7 cellular contexts compared by ENCODE assay signal in genomic region chr17:82775033-82775823, GRCh38. TPM values are rescaled to one million over a fixed set of nuclear protein-coding genes. Genes with fewer than 3 reads are reported as not detected.
DNase-seq lines count a peak whose midpoint lies in the region; ATAC-seq and TF ChIP-seq lines count a peak whose summit lies in the region.

No MANE protein-coding gene starts in this region.

- no peak overlapping the region for H3K27ac ChIP-seq in ovary

- no peak for TF ChIP-seq EP300 in ovary (IDR thresholded peaks at IDR 0.05)

- no peaks in the 10 kb centered on the region for H3K9me3 Mint-ChIP-seq in activated T-helper 1 cell treated with anti-CD3 and anti-CD28 coated beads, Interleukin-12 subunit alpha, Interleukin-12 subunit beta, Interleukin-2, Interleukin-4 antibody, amounts not matched to agents 30 ng/mL and 10 ng/mL and 1 ng/mL, durations not matched to agents 14 hours and 24 hours and 36 hours

- no peak overlapping the region for H3K27ac Mint-ChIP-seq in activated T-helper 1 cell treated with anti-CD3 and anti-CD28 coated beads, Interleukin-12 subunit alpha, Interleukin-12 subunit beta, Interleukin-2, Interleukin-4 antibody, amounts not matched to agents 30 ng/mL and 10 ng/mL and 1 ng/mL, durations not matched to agents 14 hours and 24 hours and 36 hours

- peaks cover 10% of the 10 kb centered on the region for H3K4me1 Mint-ChIP-seq in activated T-helper 1 cell treated with anti-CD3 and anti-CD28 coated beads, Interleukin-12 subunit alpha, Interleukin-12 subunit beta, Interleukin-2, Interleukin-4 antibody, amounts not matched to agents 30 ng/mL and 10 ng/mL and 1 ng/mL, durations not matched to agents 14 hours and 24 hours and 36 hours (ENCODE audit: low read depth)

- DNase-seq in GM12865 (ENCODE audit: low read depth), result no peak
- peak; percentile 75 for DNase-seq in NCI-H2196 (lab: John Stamatoyannopoulos, UW; ENCODE audit: unreplicated experiment)
- DNase-seq in activated T-helper 1 cell treated with anti-CD3 and anti-CD28 coated beads, Interleukin-12 subunit alpha, Interleukin-12 subunit beta, Interleukin-2, Interleukin-4 antibody, amounts not matched to agents 30 ng/mL and 10 ng/mL and 1 ng/mL, durations not matched to agents 14 hours and 24 hours and 36 hours (ENCODE audit: low spot score), result peak; percentile 17
- peak; percentile 57 for DNase-seq in glomerular visceral epithelial cell (ENCODE audit: extremely low spot score)
- DNase-seq in ovary, result peak; percentile 69 to 85 (median 79)
- DNase-seq in foreskin melanocyte, result no peak

- no peaks in the 10 kb centered on the region for H3K27me3 Mint-ChIP-seq in activated T-helper 1 cell treated with anti-CD3 and anti-CD28 coated beads, Interleukin-12 subunit alpha, Interleukin-12 subunit beta, Interleukin-2, Interleukin-4 antibody, amounts not matched to agents 30 ng/mL and 10 ng/mL and 1 ng/mL, durations not matched to agents 14 hours and 24 hours and 36 hours (ENCODE audit: insufficient read depth)

- H3K27me3 ChIP-seq in ovary, result no peaks in the 10 kb centered on the region

- no peak for TF ChIP-seq POLR2A in ovary (IDR thresholded peaks at IDR 0.05)

- intact Hi-C loops in activated T-helper 1 cell treated with anti-CD3 and anti-CD28 coated beads, Interleukin-12 subunit alpha, Interleukin-12 subunit beta, Interleukin-2, Interleukin-4 antibody, amounts not matched to agents 30 ng/mL and 10 ng/mL and 1 ng/mL, durations not matched to agents 14 hours and 24 hours and 36 hours (cut with micrococcal nuclease), result no loop called here
- intact Hi-C loops in ovary (cut with DNase I), result loop anchor here in 2 of 4 donors (2.0 to 10.0 kb wide), 2 partner anchors 420 to 424 kb away; partner anchors contain the start of gene TEX19 (in 1 of the 2)

- WGBS in ovary, 3 donors, result 35 to 38% (median 36%) methylated on average over 30 to 32 of the region's 32 CpGs

- H3K9me3 ChIP-seq in ovary, result no peaks in the 10 kb centered on the region

- H3K4me3 ChIP-seq in GM12865 (ENCODE audit: low read depth, low read length) (no peak overlapping the region), ovary (no peak overlapping the region)

- no peak for ATAC-seq in GM21786 (IDR thresholded peaks at IDR 0.05; ENCODE audit: unreplicated experiment)

- no peak overlapping the region for H3K4me3 Mint-ChIP-seq in activated T-helper 1 cell treated with anti-CD3 and anti-CD28 coated beads, Interleukin-12 subunit alpha, Interleukin-12 subunit beta, Interleukin-2, Interleukin-4 antibody, amounts not matched to agents 30 ng/mL and 10 ng/mL and 1 ng/mL, durations not matched to agents 14 hours and 24 hours and 36 hours

- H3K36me3 ChIP-seq in ovary, result no peaks in the 10 kb centered on the region

- H3K4me1 ChIP-seq in ovary (ENCODE audit: insufficient read depth), result no peaks in the 10 kb centered on the region

- TF ChIP-seq CTCF in GM12865 (IDR thresholded peaks at IDR 0.05; ENCODE audit: insufficient read depth, low read depth, low read length, missing control alignments) (peak; percentile 48), ovary (IDR thresholded peaks at IDR 0.05) (peak; percentile 77 to 94 (median 81))

- peaks cover 13% of the 10 kb centered on the region for H3K36me3 Mint-ChIP-seq in activated T-helper 1 cell treated with anti-CD3 and anti-CD28 coated beads, Interleukin-12 subunit alpha, Interleukin-12 subunit beta, Interleukin-2, Interleukin-4 antibody, amounts not matched to agents 30 ng/mL and 10 ng/mL and 1 ng/mL, durations not matched to agents 14 hours and 24 hours and 36 hours (ENCODE audit: low read depth)

RNA-seq across cellular contexts. Expression of gene TBCD, which starts 23.4 kb away (rescaled TPM):
- 106 and 111 TPM in 2 replicates for total RNA-seq in activated T-helper 1 cell treated with anti-CD3 and anti-CD28 coated beads, Interleukin-12 subunit alpha, Interleukin-12 subunit beta, Interleukin-2, Interleukin-4 antibody, amounts not matched to agents 30 ng/mL and 10 ng/mL and 1 ng/mL, durations not matched to agents 14 hours and 24 hours and 36 hours
- 10 to 100 TPM; 44.4 to 88.3 (median 71.4) TPM for total RNA-seq in ovary
- 10 to 100 TPM; 29.2 to 55.9 TPM for polyA plus RNA-seq in ovary

RNA-seq across cellular contexts. Expression of gene FN3K, which starts 39.8 kb away (rescaled TPM):
- 1.9 and 2.7 TPM in 2 replicates for total RNA-seq in activated T-helper 1 cell treated with anti-CD3 and anti-CD28 coated beads, Interleukin-12 subunit alpha, Interleukin-12 subunit beta, Interleukin-2, Interleukin-4 antibody, amounts not matched to agents 30 ng/mL and 10 ng/mL and 1 ng/mL, durations not matched to agents 14 hours and 24 hours and 36 hours
- total RNA-seq in ovary, result 100 to 1,000 TPM in 1 of 7 donors, 10 to 100 TPM in 6; 14.5 to 106 (median 44.6) TPM
- polyA plus RNA-seq in ovary, result 10 to 100 TPM; 12.0 to 22.0 TPM

RNA-seq across cellular contexts. Expression of gene FN3KRP, which starts 58.7 kb away (rescaled TPM):
- total RNA-seq in activated T-helper 1 cell treated with anti-CD3 and anti-CD28 coated beads, Interleukin-12 subunit alpha, Interleukin-12 subunit beta, Interleukin-2, Interleukin-4 antibody, amounts not matched to agents 30 ng/mL and 10 ng/mL and 1 ng/mL, durations not matched to agents 14 hours and 24 hours and 36 hours, result 37.6 and 43.7 TPM in 2 replicates
- 10 to 100 TPM in 6 of 7 donors, 1 to 10 TPM in 1; 9.9 to 48.6 (median 39.0) TPM for total RNA-seq in ovary
- 10 to 100 TPM; 37.9 to 51.5 TPM for polyA plus RNA-seq in ovary

Comparison
In these comparisons a context has a peak if more than half of its experiments do, and no peak if none do; other contexts are left out.
1. DNase-seq: peak in NCI-H2196 (single experiment), activated T-helper 1 cell treated with anti-CD3 and anti-CD28 coated beads, Interleukin-12 subunit alpha, Interleukin-12 subunit beta, Interleukin-2, Interleukin-4 antibody, amounts not matched to agents 30 ng/mL and 10 ng/mL and 1 ng/mL, durations not matched to agents 14 hours and 24 hours and 36 hours (single experiment), glomerular visceral epithelial cell (single experiment) and ovary (5 of 5); none in GM12865 (single experiment) and foreskin melanocyte (single experiment).